1 cellular context compared by ENCODE assay signal in the genomic region with DNA sequence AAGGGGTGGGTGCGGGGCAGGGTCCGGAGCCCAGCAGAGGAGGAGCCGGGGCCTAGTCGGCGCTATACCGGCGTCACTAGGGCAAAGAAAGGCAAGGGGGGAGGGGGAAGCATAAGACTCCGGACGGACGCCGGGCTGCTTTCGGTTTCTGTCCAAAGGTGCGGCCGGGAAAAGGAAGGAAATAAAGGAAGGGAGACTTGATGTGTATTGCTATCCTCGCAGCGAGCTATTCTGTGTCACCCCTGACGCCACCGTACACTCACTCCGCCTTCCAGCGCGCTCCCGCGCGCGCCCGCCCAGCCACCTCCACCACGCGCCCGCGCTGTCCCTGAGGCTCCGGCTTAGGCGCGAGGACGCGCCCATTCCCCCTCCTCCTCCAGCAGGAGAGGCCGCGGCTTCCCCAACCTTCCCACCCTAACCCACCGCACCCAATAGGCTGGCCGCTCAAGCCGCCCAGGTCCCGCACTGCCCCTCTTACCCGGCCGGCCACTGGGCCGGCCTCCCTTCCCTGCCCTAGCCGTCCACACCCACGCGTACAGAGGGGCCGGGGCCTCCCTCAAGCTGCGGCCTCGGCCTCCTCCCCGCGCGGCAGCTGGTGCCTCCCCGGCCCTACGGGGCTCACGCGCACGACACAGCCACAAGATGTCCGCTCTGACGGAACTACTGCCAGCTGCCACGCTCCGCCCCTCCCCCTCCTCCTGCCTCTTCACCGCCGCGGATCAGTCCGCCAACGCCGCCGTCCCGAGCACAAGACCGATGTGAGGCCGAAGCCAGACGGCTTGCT.
TF ChIP-seq lines count a peak whose summit lies in the region.

A gene (minus strand): TSS at position 662 of the 784 bp plus-strand sequence. CDS start 1,043 bp downstream, outside the sequence.

TF ChIP-seq in K562, 482 proteins besides CTCF, POLR2A, EP300 and RAD21 (continued from another document and continues in another):
- TF ChIP-seq CXXC5 (CRISPR knock-in tag; IDR thresholded peaks at IDR 0.05) (peak; percentile 82), NCOA2 (IDR thresholded peaks at IDR 0.05; ENCODE audit: partially characterized antibody in 2 of 2) (no peak), ZNF76 (CRISPR knock-in tag; IDR thresholded peaks at IDR 0.05; ENCODE audit: borderline replicate concordance) (0 out of 2 replicates have a peak, but pooled peaks have one; percentile 50), FOS (IDR thresholded peaks at IDR 0.05; ENCODE audit: extremely low read depth, insufficient read length) (no peak), SMC3 (conservative IDR thresholded peaks at IDR 0.05; ENCODE audit: insufficient read depth, low read depth, low read length) (no peak), MTA3 (IDR thresholded peaks at IDR 0.05; ENCODE audit: borderline replicate concordance) (peak; percentile 85), PTTG1 (tag; IDR thresholded peaks at IDR 0.05; ENCODE audit: low read depth) (no peak), SMARCE1 (IDR thresholded peaks at IDR 0.05) (peak; percentile 7), C11orf30 (IDR thresholded peaks at IDR 0.05; ENCODE audit: low read depth) (no peak), MEF2A (IDR thresholded peaks at IDR 0.05; ENCODE audit: control insufficient read depth, low read depth, low read length) (no peak), CCNT2 (IDR thresholded peaks at IDR 0.05; ENCODE audit: borderline replicate concordance, extremely low read depth, insufficient read length, low read depth, low read length) (peak; percentile 87), FOSL1 (tag; conservative IDR thresholded peaks at IDR 0.05) (peak; percentile 54), FOXM1 (IDR thresholded peaks at IDR 0.05; ENCODE audit: low read depth) (no peak), FOXM1 (CRISPR knock-in tag; IDR thresholded peaks at IDR 0.05; ENCODE audit: low read depth) (no peak; the same call in none of the 2 replicates), ZNF232 (CRISPR knock-in tag; IDR thresholded peaks at IDR 0.05) (0 out of 2 replicates have a peak, but pooled peaks have one; percentile 23), PCBP2 (IDR thresholded peaks at IDR 0.05; ENCODE audit: low read depth, low read length, poor library complexity, severe bottlenecking) (peak; percentile 94), HDAC2 (IDR thresholded peaks at IDR 0.05) (0 out of 2 replicates have a peak, but pooled peaks have one; percentile 55), CBFA2T3 (IDR thresholded peaks at IDR 0.05) (peak; percentile 51), CBX3 (IDR thresholded peaks at IDR 0.05; ENCODE audit: borderline replicate concordance in 1 of 2, low read length in 2 of 2) (peak in 1 of 2 experiments; percentile 57; a peak in 1 of 3 replicates), ZKSCAN1 (IDR thresholded peaks at IDR 0.05; ENCODE audit: low read depth, low read length) (peak; percentile 42; the same call in 1 of the 2 replicates), NFYB (IDR thresholded peaks at IDR 0.05; ENCODE audit: extremely low read depth, insufficient read length) (no peak), SMAD3 (CRISPR knock-in tag; conservative IDR thresholded peaks at IDR 0.05) (no peak), HEY1 (CRISPR knock-in tag; IDR thresholded peaks at IDR 0.05; ENCODE audit: borderline replicate concordance) (no peak), POLR3G (IDR thresholded peaks at IDR 0.05; ENCODE audit: extremely low read depth, insufficient read length, insufficient replicate concordance) (no peak), EP400 (IDR thresholded peaks at IDR 0.05) (peak; percentile 98), PPARD (CRISPR knock-in tag; IDR thresholded peaks at IDR 0.05) (no peak), TARDBP (IDR thresholded peaks at IDR 0.05) (no peak; the same call in 1 of the 2 replicates), MCM7 (IDR thresholded peaks at IDR 0.05) (no peak)
- TF ChIP-seq, protein P1, sequence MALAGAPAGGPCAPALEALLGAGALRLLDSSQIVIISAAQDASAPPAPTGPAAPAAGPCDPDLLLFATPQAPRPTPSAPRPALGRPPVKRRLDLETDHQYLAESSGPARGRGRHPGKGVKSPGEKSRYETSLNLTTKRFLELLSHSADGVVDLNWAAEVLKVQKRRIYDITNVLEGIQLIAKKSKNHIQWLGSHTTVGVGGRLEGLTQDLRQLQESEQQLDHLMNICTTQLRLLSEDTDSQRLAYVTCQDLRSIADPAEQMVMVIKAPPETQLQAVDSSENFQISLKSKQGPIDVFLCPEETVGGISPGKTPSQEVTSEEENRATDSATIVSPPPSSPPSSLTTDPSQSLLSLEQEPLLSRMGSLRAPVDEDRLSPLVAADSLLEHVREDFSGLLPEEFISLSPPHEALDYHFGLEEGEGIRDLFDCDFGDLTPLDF (CRISPR knock-in tag; IDR thresholded peaks at IDR 0.05): 0 out of 2 replicates have a peak, but pooled peaks have one; percentile 50
- TF ChIP-seq, protein P2, sequence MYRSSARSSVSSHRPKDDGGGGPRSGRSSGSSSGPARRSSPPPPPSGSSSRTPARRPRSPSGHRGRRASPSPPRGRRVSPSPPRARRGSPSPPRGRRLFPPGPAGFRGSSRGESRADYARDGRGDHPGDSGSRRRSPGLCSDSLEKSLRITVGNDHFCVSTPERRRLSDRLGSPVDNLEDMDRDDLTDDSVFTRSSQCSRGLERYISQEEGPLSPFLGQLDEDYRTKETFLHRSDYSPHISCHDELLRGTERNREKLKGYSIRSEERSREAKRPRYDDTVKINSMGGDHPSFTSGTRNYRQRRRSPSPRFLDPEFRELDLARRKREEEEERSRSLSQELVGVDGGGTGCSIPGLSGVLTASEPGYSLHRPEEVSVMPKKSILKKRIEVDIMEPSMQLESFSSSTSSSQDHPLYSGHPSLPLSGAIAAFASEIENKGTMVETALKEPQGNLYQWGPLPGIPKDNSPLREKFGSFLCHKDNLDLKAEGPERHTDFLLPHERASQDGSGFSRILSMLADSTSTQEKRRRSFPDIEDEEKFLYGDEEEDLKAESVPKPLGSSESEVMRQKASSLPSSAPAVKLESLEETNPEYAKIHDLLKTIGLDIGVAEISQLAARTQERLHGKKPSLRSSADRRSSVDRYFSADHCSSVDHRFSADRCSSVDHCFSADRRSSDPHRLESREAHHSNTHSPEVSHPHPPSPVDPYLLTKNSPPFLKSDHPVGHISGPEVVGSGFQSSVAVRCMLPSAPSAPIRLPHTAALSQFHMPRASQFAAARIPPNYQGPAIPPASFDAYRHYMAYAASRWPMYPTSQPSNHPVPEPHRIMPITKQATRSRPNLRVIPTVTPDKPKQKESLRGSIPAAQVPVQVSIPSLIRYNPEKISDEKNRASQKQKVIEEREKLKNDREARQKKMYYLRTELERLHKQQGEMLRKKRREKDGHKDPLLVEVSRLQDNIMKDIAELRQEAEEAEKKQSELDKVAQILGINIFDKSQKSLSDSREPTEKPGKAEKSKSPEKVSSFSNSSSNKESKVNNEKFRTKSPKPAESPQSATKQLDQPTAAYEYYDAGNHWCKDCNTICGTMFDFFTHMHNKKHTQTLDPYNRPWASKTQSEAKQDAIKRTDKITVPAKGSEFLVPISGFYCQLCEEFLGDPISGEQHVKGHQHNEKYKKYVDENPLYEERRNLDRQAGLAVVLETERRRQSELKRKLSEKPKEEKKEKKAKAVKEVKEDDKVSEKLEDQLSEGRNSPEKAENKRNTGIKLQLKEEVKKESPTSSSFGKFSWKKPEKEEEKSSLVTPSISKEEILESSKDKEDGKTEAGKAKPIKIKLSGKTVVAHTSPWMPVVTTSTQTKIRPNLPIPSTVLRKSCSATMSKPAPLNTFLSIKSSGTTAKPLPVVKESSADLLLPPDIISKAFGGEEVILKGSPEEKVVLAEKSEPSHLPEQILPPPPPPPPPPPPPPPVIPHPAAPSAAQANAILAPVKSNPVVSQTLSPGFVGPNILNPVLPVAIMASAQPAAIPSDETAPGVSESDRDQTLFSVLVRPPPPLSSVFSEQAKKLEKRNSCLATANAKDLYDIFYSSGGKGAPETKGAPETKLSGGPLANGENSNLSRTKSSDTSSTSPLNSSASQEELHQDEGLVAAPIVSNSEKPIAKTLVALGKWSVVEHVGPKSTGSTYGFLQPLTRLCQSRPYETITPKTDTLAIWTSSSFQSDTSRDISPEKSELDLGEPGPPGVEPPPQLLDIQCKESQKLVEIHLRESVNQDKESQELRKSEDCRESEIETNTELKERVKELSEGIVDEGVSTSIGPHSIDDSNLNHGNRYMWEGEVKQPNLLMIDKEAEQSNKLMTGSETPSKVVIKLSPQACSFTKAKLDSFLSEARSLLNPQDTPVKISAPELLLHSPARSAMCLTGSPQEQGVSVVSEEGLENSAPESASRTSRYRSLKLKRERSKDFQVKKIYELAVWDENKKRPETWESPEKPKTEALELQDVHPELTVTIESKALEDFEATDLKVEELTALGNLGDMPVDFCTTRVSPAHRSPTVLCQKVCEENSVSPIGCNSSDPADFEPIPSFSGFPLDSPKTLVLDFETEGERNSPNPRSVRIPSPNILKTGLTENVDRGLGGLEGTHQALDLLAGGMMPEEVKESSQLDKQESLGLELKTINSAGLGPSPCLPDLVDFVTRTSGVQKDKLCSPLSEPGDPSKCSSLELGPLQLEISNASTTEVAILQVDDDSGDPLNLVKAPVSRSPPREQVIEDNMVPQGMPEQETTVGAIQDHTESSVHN (IDR thresholded peaks at IDR 0.05; ENCODE audit: borderline replicate concordance in 1 of 2, low read depth in 1 of 2): peak in 1 of 2 experiments; percentile 82; a peak in 1 of 4 replicates
- TF ChIP-seq, protein P3, sequence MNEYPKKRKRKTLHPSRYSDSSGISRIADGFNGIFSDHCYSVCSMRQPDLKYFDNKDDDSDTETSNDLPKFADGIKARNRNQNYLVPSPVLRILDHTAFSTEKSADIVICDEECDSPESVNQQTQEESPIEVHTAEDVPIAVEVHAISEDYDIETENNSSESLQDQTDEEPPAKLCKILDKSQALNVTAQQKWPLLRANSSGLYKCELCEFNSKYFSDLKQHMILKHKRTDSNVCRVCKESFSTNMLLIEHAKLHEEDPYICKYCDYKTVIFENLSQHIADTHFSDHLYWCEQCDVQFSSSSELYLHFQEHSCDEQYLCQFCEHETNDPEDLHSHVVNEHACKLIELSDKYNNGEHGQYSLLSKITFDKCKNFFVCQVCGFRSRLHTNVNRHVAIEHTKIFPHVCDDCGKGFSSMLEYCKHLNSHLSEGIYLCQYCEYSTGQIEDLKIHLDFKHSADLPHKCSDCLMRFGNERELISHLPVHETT (CRISPR knock-in tag; conservative IDR thresholded peaks at IDR 0.05 in 1 of 2, IDR thresholded peaks at IDR 0.05 in 1 of 2): peak in 1 of 2 experiments; percentile 87; a peak in 2 of 4 replicates
- TF ChIP-seq, protein P4, sequence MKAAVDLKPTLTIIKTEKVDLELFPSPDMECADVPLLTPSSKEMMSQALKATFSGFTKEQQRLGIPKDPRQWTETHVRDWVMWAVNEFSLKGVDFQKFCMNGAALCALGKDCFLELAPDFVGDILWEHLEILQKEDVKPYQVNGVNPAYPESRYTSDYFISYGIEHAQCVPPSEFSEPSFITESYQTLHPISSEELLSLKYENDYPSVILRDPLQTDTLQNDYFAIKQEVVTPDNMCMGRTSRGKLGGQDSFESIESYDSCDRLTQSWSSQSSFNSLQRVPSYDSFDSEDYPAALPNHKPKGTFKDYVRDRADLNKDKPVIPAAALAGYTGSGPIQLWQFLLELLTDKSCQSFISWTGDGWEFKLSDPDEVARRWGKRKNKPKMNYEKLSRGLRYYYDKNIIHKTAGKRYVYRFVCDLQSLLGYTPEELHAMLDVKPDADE (conservative IDR thresholded peaks at IDR 0.05; ENCODE audit: control insufficient read depth, low read depth, low read length): no peak; the same call in 1 of the 2 replicates
- TF ChIP-seq, protein P5, sequence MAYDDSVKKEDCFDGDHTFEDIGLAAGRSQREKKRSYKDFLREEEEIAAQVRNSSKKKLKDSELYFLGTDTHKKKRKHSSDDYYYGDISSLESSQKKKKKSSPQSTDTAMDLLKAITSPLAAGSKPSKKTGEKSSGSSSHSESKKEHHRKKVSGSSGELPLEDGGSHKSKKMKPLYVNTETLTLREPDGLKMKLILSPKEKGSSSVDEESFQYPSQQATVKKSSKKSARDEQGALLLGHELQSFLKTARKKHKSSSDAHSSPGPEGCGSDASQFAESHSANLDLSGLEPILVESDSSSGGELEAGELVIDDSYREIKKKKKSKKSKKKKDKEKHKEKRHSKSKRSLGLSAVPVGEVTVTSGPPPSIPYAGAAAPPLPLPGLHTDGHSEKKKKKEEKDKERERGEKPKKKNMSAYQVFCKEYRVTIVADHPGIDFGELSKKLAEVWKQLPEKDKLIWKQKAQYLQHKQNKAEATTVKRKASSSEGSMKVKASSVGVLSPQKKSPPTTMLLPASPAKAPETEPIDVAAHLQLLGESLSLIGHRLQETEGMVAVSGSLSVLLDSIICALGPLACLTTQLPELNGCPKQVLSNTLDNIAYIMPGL (CRISPR knock-in tag; IDR thresholded peaks at IDR 0.05): peak; percentile 56; the same call in 1 of the 2 replicates
- TF ChIP-seq, protein P6, sequence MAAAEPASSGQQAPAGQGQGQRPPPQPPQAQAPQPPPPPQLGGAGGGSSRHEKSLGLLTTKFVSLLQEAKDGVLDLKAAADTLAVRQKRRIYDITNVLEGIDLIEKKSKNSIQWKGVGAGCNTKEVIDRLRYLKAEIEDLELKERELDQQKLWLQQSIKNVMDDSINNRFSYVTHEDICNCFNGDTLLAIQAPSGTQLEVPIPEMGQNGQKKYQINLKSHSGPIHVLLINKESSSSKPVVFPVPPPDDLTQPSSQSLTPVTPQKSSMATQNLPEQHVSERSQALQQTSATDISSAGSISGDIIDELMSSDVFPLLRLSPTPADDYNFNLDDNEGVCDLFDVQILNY (CRISPR knock-in tag; IDR thresholded peaks at IDR 0.05): peak; percentile 79; the same call in 1 of the 2 replicates
- TF ChIP-seq, protein P7, sequence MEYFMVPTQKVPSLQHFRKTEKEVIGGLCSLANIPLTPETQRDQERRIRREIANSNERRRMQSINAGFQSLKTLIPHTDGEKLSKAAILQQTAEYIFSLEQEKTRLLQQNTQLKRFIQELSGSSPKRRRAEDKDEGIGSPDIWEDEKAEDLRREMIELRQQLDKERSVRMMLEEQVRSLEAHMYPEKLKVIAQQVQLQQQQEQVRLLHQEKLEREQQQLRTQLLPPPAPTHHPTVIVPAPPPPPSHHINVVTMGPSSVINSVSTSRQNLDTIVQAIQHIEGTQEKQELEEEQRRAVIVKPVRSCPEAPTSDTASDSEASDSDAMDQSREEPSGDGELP (CRISPR knock-in tag; IDR thresholded peaks at IDR 0.05; ENCODE audit: borderline replicate concordance): peak; percentile 98
- TF ChIP-seq, protein P8, sequence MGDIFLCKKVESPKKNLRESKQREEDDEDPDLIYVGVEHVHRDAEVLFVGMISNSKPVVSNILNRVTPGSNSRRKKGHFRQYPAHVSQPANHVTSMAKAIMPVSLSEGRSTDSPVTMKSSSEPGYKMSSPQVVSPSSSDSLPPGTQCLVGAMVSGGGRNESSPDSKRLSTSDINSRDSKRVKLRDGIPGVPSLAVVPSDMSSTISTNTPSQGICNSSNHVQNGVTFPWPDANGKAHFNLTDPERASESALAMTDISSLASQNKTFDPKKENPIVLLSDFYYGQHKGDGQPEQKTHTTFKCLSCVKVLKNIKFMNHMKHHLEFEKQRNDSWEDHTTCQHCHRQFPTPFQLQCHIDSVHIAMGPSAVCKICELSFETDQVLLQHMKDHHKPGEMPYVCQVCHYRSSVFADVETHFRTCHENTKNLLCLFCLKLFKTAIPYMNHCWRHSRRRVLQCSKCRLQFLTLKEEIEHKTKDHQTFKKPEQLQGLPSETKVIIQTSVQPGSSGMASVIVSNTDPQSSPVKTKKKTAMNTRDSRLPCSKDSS (IDR thresholded peaks at IDR 0.05; ENCODE audit: low read depth, partially characterized antibody): no peak
- TF ChIP-seq, protein P9, sequence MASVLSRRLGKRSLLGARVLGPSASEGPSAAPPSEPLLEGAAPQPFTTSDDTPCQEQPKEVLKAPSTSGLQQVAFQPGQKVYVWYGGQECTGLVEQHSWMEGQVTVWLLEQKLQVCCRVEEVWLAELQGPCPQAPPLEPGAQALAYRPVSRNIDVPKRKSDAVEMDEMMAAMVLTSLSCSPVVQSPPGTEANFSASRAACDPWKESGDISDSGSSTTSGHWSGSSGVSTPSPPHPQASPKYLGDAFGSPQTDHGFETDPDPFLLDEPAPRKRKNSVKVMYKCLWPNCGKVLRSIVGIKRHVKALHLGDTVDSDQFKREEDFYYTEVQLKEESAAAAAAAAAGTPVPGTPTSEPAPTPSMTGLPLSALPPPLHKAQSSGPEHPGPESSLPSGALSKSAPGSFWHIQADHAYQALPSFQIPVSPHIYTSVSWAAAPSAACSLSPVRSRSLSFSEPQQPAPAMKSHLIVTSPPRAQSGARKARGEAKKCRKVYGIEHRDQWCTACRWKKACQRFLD (CRISPR knock-in tag; IDR thresholded peaks at IDR 0.05): peak; percentile 79
